21 cellular contexts compared by ENCODE assay signal in genomic region chr17:13154403-13154802, GRCh38.
A peak's percentile ranks its signal among the peaks of the same experiment; 100 is the strongest.
DNase-seq lines count a peak whose midpoint lies in the region; FAIRE-seq and TF ChIP-seq lines count a peak whose summit lies in the region.
"Had no signal": no experiment of that assay in that cellular context is flagged by ENCODE, and none has a peak within 500 bp of the region (broad histone marks: within the 10 kb centered on the region; RNA-seq: fewer than 3 reads in every experiment).

No MANE protein-coding gene starts in this region.

- no peak overlapping the region for H3K4me3 Mint-ChIP-seq in astrocyte (ENCODE audit: unreplicated experiment)
- H3K4me3 Mint-ChIP-seq: CD4-positive, CD25-positive, alpha-beta regulatory T cell; H9 had no signal

- no peaks in the 10 kb centered on the region for H3K36me3 ChIP-seq in GM23248 (ENCODE audit: low read depth)
- no peaks in the 10 kb centered on the region for H3K36me3 ChIP-seq in astrocyte (ENCODE audit: insufficient read depth, low read length)
- H3K36me3 ChIP-seq in osteoblast (ENCODE audit: insufficient read depth, low read length): no peaks in the 10 kb centered on the region
- H3K36me3 ChIP-seq: MG63 had no signal

- peaks cover 58% of the 10 kb centered on the region for H3F3A ChIP-seq in GM23248 (ENCODE audit: insufficient read depth)

- TF ChIP-seq CTCF in astrocyte (IDR thresholded peaks at IDR 0.05; ENCODE audit: insufficient read depth, low read depth, low read length) (no peak), osteoblast (IDR thresholded peaks at IDR 0.05; ENCODE audit: extremely low read depth, low read depth, low read length) (no peak)

- peaks cover 13% of the 10 kb centered on the region for H3K4me1 Mint-ChIP-seq in astrocyte (ENCODE audit: low read depth, unreplicated experiment)
- H3K4me1 Mint-ChIP-seq: CD4-positive, CD25-positive, alpha-beta regulatory T cell; H9 had no signal

- no peaks in the 10 kb centered on the region for H3K9me3 Mint-ChIP-seq in astrocyte (ENCODE audit: unreplicated experiment)

- peak overlapping the region; percentile 75 for H3K27ac Mint-ChIP-seq in astrocyte (ENCODE audit: unreplicated experiment)
- H3K27ac Mint-ChIP-seq: CD4-positive, CD25-positive, alpha-beta regulatory T cell; H9 had no signal

- no peaks in the 10 kb centered on the region for H4K20me1 ChIP-seq in GM23248 (ENCODE audit: insufficient read depth)
- H4K20me1 ChIP-seq in astrocyte (ENCODE audit: insufficient read depth, low read length): no peaks in the 10 kb centered on the region
- no peaks in the 10 kb centered on the region for H4K20me1 ChIP-seq in osteoblast (ENCODE audit: insufficient read depth, low read length)

- no peaks in the 10 kb centered on the region for H3K79me2 ChIP-seq in GM23248 (ENCODE audit: insufficient read depth)
- no peaks in the 10 kb centered on the region for H3K79me2 ChIP-seq in astrocyte (ENCODE audit: insufficient read depth, low read length)
- no peaks in the 10 kb centered on the region for H3K79me2 ChIP-seq in osteoblast (ENCODE audit: insufficient read depth, low read length)

- H3K27ac ChIP-seq in GM23248 (peak overlapping the region; percentile 54), astrocyte (ENCODE audit: low read depth, low read length) (no peak overlapping the region), osteoblast (ENCODE audit: low read depth, low read length) (no peak overlapping the region)

- H3K36me3 Mint-ChIP-seq in astrocyte (ENCODE audit: low read depth, unreplicated experiment): no peaks in the 10 kb centered on the region
- H3K36me3 Mint-ChIP-seq: CD4-positive, CD25-positive, alpha-beta regulatory T cell had no signal

- H2AFZ ChIP-seq in GM23248: peak overlapping the region; percentile 48
- no peak overlapping the region for H2AFZ ChIP-seq in astrocyte (ENCODE audit: low read depth, low read length)
- no peak overlapping the region for H2AFZ ChIP-seq in osteoblast (ENCODE audit: low read length)

- H3K27me3 ChIP-seq in GM23248 (replicated peaks; ENCODE audit: insufficient read depth) (no peaks in the 10 kb centered on the region), astrocyte (ENCODE audit: insufficient read depth, low read length) (no peaks in the 10 kb centered on the region), osteoblast (ENCODE audit: insufficient read depth, low read length) (no peaks in the 10 kb centered on the region)
- H3K27me3 ChIP-seq: MG63 had no signal

- H3K9ac ChIP-seq in GM23248 (no peak overlapping the region), astrocyte (ENCODE audit: low read length) (no peak overlapping the region)

- FAIRE-seq in astrocyte (lab: Jason Lieb, UNC) (no peak), urothelium cell line (lab: Jason Lieb, UNC) (no peak)
- FAIRE-seq: K562 had no signal

- H3K4me3 ChIP-seq in GM23248: no peak overlapping the region
- H3K4me3 ChIP-seq in astrocyte (ENCODE audit: insufficient read depth, low read depth, low read length): no peak overlapping the region
- H3K4me3 ChIP-seq in osteoblast (ENCODE audit: insufficient read depth, low read length): no peak overlapping the region
- H3K4me3 ChIP-seq: K562, MG63 had no signal

- no peaks in the 10 kb centered on the region for H3K9me2 ChIP-seq in GM23248 (ENCODE audit: insufficient read depth)

- peaks cover 55% of the 10 kb centered on the region for H3K4me1 ChIP-seq in GM23248 (ENCODE audit: insufficient read depth)
- peaks cover 3% of the 10 kb centered on the region for H3K4me1 ChIP-seq in astrocyte (ENCODE audit: insufficient read depth, low read length)
- H3K4me1 ChIP-seq in osteoblast (ENCODE audit: insufficient read depth, low read length): peaks cover 5% of the 10 kb centered on the region
- H3K4me1 ChIP-seq: Caco-2 had no signal

- H3K4me2 ChIP-seq in GM23248 (ENCODE audit: unreplicated experiment) (no peak overlapping the region), astrocyte (ENCODE audit: low read length) (no peak overlapping the region), osteoblast (ENCODE audit: insufficient read depth, low read length) (no peak overlapping the region)

- in situ Hi-C loops in GM23248 (cut with MboI): no loop called here

- H3K9me3 ChIP-seq in GM23248 (ENCODE audit: low read depth) (no peaks in the 10 kb centered on the region), astrocyte (ENCODE audit: insufficient read depth, low read depth, low read length) (no peaks in the 10 kb centered on the region), osteoblast (ENCODE audit: low read depth, low read length) (no peaks in the 10 kb centered on the region)
- H3K9me3 ChIP-seq: Caco-2, MG63 had no signal

- 12 to 17% methylated on average over 2 of the region's 2 CpGs for WGBS in GM23248 (ENCODE audit: low coverage in 1 of 2, low lambda C conversion rate in 2 of 2, missing lambda C conversion rate in 2 of 2), 2 experiments

- DNase-seq in NCI-H1092 treated with DMSO at 0.1 percent for 48 hours (lab: John Stamatoyannopoulos, UW) (peak; percentile 24), NCI-H1092 (lab: John Stamatoyannopoulos, UW) (no peak), GM23248 (peak; percentile 60), astrocyte (ENCODE audit: low read depth) (peak; percentile 15), osteoblast (ENCODE audit: insufficient read length, low spot score, missing footprints) (peak; percentile 22), urothelium cell line (ENCODE audit: low spot score) (no peak), NCI-H2227 (lab: John Stamatoyannopoulos, UW; ENCODE audit: unreplicated experiment) (no peak), NCI-H526 (lab: John Stamatoyannopoulos, UW) (no peak)
- DNase-seq: 8988T; Caco-2; CD4-positive, CD25-positive, alpha-beta regulatory T cell; DMS 273 treated with DMSO at 0.1 percent for 48 hours; GDM1; H9; MG63; NCI-H1436 treated with DMSO at 0.1 percent for 48 hours; NCI-H1930; NCI-H226; NCI-H510A treated with DMSO at 0.1 percent for 48 hours; NK-92 treated with Interleukin-12 subunit alpha and Interleukin-12 subunit beta, amount 100 ng/mL, for 24 hours had no signal

- H3K27me3 Mint-ChIP-seq in astrocyte (ENCODE audit: low read depth, unreplicated experiment): no peaks in the 10 kb centered on the region
- H3K27me3 Mint-ChIP-seq: CD4-positive, CD25-positive, alpha-beta regulatory T cell had no signal

Comparison
In these comparisons a context has a peak if more than half of its experiments do, and no peak if none do; other contexts are left out.
1. DNase-seq: peak in NCI-H1092 treated with DMSO at 0.1 percent for 48 hours (single experiment), GM23248 (single experiment), astrocyte (single experiment) and osteoblast (single experiment); none in NCI-H1092 (single experiment), urothelium cell line (single experiment), NCI-H2227 (single experiment) and NCI-H526 (0 of 2).